In the genomic region with DNA sequence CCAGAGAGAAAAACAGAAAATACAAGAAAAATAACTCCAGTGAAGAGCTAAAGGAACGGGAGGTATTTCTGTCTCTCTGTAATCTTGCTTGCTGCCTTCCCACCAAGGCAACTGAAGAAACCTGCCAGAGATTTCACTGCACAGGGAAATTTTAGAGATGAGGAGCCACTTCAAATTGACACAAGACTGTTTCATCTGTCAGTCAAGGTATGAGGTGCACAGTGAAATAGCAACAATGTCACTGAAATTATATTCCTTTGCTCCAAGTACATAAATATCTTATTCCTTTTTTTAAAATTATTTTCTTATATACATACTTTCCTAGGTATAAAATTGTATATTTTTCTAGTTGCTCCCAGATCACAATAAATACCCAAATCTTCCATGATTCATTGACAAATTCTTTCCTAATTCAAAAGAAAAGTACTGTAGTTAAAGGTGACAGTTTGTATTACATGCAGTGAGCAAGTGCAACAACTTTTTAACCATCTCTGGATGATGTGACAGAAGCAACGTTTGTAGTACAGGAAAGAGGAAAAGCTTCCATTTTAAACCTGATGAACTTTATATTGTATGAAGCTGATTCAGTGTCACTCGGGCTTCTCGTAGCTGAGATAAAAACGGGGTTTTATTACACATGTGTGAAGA, we compare ENCODE assay signal across 2 cellular contexts.
TF ChIP-seq lines count a peak whose summit lies in the region.

No MANE protein-coding gene starts in this region.

TF ChIP-seq in A549, 52 proteins besides CTCF, POLR2A, EP300 and RAD21 (continued from another document):
- TF ChIP-seq ESRRA (IDR thresholded peaks at IDR 0.05; ENCODE audit: borderline replicate concordance, low read length), result no peak
- TF ChIP-seq NPAS2 (CRISPR knock-in tag; IDR thresholded peaks at IDR 0.05; ENCODE audit: borderline replicate concordance), result no peak
- TF ChIP-seq, protein P1, sequence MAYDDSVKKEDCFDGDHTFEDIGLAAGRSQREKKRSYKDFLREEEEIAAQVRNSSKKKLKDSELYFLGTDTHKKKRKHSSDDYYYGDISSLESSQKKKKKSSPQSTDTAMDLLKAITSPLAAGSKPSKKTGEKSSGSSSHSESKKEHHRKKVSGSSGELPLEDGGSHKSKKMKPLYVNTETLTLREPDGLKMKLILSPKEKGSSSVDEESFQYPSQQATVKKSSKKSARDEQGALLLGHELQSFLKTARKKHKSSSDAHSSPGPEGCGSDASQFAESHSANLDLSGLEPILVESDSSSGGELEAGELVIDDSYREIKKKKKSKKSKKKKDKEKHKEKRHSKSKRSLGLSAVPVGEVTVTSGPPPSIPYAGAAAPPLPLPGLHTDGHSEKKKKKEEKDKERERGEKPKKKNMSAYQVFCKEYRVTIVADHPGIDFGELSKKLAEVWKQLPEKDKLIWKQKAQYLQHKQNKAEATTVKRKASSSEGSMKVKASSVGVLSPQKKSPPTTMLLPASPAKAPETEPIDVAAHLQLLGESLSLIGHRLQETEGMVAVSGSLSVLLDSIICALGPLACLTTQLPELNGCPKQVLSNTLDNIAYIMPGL (CRISPR knock-in tag; IDR thresholded peaks at IDR 0.05; ENCODE audit: borderline replicate concordance), result no peak
- TF ChIP-seq NR3C1 (IDR thresholded peaks at IDR 0.05), result no peak
- TF ChIP-seq, protein P2, sequence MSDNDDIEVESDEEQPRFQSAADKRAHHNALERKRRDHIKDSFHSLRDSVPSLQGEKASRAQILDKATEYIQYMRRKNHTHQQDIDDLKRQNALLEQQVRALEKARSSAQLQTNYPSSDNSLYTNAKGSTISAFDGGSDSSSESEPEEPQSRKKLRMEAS (IDR thresholded peaks at IDR 0.05), result no peak
- no peak for TF ChIP-seq GATA3 (IDR thresholded peaks at IDR 0.05; ENCODE audit: borderline replicate concordance)
- TF ChIP-seq HDAC2 (IDR thresholded peaks at IDR 0.05), result no peak
- no peak for TF ChIP-seq MAZ (IDR thresholded peaks at IDR 0.05; ENCODE audit: borderline replicate concordance, low read depth, low read length)

TF ChIP-seq in neural cell, 6 proteins besides CTCF, POLR2A, EP300 and RAD21 (continued from another document):
- TF ChIP-seq, protein P3, sequence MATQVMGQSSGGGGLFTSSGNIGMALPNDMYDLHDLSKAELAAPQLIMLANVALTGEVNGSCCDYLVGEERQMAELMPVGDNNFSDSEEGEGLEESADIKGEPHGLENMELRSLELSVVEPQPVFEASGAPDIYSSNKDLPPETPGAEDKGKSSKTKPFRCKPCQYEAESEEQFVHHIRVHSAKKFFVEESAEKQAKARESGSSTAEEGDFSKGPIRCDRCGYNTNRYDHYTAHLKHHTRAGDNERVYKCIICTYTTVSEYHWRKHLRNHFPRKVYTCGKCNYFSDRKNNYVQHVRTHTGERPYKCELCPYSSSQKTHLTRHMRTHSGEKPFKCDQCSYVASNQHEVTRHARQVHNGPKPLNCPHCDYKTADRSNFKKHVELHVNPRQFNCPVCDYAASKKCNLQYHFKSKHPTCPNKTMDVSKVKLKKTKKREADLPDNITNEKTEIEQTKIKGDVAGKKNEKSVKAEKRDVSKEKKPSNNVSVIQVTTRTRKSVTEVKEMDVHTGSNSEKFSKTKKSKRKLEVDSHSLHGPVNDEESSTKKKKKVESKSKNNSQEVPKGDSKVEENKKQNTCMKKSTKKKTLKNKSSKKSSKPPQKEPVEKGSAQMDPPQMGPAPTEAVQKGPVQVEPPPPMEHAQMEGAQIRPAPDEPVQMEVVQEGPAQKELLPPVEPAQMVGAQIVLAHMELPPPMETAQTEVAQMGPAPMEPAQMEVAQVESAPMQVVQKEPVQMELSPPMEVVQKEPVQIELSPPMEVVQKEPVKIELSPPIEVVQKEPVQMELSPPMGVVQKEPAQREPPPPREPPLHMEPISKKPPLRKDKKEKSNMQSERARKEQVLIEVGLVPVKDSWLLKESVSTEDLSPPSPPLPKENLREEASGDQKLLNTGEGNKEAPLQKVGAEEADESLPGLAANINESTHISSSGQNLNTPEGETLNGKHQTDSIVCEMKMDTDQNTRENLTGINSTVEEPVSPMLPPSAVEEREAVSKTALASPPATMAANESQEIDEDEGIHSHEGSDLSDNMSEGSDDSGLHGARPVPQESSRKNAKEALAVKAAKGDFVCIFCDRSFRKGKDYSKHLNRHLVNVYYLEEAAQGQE (IDR thresholded peaks at IDR 0.05; ENCODE audit: borderline replicate concordance), result peak; percentile 38
